ENCODE assay signal across 1 cellular context in the genomic region with DNA sequence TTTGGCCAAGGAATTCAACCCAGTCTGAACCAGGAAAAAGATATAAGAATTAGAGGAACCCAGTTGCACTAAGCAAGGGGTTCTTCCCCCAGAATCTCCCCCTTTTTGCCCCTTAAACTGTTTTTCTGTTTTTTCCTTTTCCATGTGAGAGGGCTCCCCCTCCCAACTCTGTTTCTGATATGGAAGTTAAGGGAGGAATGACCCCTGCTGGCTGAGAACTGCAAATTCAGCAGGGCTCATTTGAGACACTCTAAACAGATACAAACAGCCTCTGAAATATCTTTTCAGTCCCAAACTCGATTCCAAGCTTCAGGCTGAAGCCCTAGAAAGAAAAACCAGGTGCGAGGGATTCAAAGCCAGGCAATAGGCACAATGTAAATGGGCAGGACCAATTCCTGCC.
TF ChIP-seq lines count a peak whose summit lies in the region.

No MANE protein-coding gene starts in this region.

TF ChIP-seq in GM23338, 12 proteins besides CTCF, POLR2A, EP300 and RAD21 (continued from another document):
- TF ChIP-seq, protein P1, sequence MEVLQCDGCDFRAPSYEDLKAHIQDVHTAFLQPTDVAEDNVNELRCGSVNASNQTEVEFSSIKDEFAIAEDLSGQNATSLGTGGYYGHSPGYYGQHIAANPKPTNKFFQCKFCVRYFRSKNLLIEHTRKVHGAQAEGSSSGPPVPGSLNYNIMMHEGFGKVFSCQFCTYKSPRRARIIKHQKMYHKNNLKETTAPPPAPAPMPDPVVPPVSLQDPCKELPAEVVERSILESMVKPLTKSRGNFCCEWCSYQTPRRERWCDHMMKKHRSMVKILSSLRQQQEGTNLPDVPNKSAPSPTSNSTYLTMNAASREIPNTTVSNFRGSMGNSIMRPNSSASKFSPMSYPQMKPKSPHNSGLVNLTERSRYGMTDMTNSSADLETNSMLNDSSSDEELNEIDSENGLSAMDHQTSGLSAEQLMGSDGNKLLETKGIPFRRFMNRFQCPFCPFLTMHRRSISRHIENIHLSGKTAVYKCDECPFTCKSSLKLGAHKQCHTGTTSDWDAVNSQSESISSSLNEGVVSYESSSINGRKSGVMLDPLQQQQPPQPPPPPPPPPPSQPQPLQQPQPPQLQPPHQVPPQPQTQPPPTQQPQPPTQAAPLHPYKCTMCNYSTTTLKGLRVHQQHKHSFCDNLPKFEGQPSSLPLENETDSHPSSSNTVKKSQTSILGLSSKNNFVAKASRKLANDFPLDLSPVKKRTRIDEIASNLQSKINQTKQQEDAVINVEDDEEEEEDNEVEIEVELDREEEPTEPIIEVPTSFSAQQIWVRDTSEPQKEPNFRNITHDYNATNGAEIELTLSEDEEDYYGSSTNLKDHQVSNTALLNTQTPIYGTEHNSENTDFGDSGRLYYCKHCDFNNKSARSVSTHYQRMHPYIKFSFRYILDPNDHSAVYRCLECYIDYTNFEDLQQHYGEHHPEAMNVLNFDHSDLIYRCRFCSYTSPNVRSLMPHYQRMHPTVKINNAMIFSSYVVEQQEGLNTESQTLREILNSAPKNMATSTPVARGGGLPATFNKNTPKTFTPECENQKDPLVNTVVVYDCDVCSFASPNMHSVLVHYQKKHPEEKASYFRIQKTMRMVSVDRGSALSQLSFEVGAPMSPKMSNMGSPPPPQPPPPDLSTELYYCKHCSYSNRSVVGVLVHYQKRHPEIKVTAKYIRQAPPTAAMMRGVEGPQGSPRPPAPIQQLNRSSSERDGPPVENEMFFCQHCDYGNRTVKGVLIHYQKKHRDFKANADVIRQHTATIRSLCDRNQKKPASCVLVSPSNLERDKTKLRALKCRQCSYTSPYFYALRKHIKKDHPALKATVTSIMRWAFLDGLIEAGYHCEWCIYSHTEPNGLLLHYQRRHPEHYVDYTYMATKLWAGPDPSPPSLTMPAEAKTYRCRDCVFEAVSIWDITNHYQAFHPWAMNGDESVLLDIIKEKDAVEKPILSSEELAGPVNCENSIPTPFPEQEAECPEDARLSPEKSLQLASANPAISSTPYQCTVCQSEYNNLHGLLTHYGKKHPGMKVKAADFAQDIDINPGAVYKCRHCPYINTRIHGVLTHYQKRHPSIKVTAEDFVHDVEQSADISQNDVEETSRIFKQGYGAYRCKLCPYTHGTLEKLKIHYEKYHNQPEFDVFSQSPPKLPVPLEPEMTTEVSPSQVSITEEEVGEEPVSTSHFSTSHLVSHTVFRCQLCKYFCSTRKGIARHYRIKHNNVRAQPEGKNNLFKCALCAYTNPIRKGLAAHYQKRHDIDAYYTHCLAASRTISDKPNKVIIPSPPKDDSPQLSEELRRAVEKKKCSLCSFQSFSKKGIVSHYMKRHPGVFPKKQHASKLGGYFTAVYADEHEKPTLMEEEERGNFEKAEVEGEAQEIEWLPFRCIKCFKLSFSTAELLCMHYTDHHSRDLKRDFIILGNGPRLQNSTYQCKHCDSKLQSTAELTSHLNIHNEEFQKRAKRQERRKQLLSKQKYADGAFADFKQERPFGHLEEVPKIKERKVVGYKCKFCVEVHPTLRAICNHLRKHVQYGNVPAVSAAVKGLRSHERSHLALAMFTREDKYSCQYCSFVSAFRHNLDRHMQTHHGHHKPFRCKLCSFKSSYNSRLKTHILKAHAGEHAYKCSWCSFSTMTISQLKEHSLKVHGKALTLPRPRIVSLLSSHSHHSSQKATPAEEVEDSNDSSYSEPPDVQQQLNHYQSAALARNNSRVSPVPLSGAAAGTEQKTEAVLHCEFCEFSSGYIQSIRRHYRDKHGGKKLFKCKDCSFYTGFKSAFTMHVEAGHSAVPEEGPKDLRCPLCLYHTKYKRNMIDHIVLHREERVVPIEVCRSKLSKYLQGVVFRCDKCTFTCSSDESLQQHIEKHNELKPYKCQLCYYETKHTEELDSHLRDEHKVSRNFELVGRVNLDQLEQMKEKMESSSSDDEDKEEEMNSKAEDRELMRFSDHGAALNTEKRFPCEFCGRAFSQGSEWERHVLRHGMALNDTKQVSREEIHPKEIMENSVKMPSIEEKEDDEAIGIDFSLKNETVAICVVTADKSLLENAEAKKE (CRISPR knock-in tag; IDR thresholded peaks at IDR 0.05) = no peak
- TF ChIP-seq, protein P2, sequence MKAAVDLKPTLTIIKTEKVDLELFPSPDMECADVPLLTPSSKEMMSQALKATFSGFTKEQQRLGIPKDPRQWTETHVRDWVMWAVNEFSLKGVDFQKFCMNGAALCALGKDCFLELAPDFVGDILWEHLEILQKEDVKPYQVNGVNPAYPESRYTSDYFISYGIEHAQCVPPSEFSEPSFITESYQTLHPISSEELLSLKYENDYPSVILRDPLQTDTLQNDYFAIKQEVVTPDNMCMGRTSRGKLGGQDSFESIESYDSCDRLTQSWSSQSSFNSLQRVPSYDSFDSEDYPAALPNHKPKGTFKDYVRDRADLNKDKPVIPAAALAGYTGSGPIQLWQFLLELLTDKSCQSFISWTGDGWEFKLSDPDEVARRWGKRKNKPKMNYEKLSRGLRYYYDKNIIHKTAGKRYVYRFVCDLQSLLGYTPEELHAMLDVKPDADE (IDR thresholded peaks at IDR 0.05) = no peak
- TF ChIP-seq CREB1 (CRISPR knock-in tag; IDR thresholded peaks at IDR 0.05; ENCODE audit: low read depth) (no peak), ZNF331 (CRISPR knock-in tag; IDR thresholded peaks at IDR 0.05; ENCODE audit: low read depth) (no peak), EZH2phosphoT487 (IDR thresholded peaks at IDR 0.05; ENCODE audit: unreplicated experiment) (no peak)
